Comparison of ENCODE assay signal across 20 cellular contexts in genomic region chr22:22047776-22048175, GRCh38.
A peak's percentile ranks its signal among the peaks of the same experiment; 100 is the strongest.
DNase-seq lines count a peak whose midpoint lies in the region; ATAC-seq, FAIRE-seq and TF ChIP-seq lines count a peak whose summit lies in the region.
"Had no signal": no experiment of that assay in that cellular context is flagged by ENCODE, and none has a peak within 500 bp of the region (broad histone marks: within the 10 kb centered on the region; RNA-seq: fewer than 3 reads in every experiment).

No MANE protein-coding gene starts in this region.

- no peaks in the 10 kb centered on the region for H3K9me3 ChIP-seq in OCI-LY1 (ENCODE audit: low read length)
- H3K9me3 ChIP-seq in K562 (replicated peaks; ENCODE audit: control insufficient read depth, insufficient read depth, low read depth, low read length), result no peaks in the 10 kb centered on the region
- H3K9me3 ChIP-seq: BLaER1, HAP-1 had no signal

- H3K27ac ChIP-seq in OCI-LY1 (ENCODE audit: low read depth, low read length, poor library complexity, severe bottlenecking) (peak overlapping the region; percentile 99), K562 (ENCODE audit: extremely low read depth, low read depth, low read length) (no peak overlapping the region)
- H3K27ac ChIP-seq: BLaER1, GM23248, KMS-11 had no signal

- no peaks in the 10 kb centered on the region for H3K36me3 Mint-ChIP-seq in stimulated activated memory B cell treated with anti-CD40 and anti-IgM and Interleukin-4, amounts not matched to agents 10 μg/mL and 1 μg/mL and 100 μg/mL, for 72 hours
- H3K36me3 Mint-ChIP-seq: CD14-positive monocyte; CD4-positive, alpha-beta memory T cell; IgD-negative memory B cell had no signal

- peaks cover 47% of the 10 kb centered on the region for H3K4me1 Mint-ChIP-seq in stimulated activated memory B cell treated with anti-CD40 and anti-IgM and Interleukin-4, amounts not matched to agents 10 μg/mL and 1 μg/mL and 100 μg/mL, for 72 hours
- H3K4me1 Mint-ChIP-seq: CD14-positive monocyte; CD4-positive, alpha-beta memory T cell had no signal

- H3K9me3 Mint-ChIP-seq in stimulated activated memory B cell treated with anti-CD40 and anti-IgM and Interleukin-4, amounts not matched to agents 10 μg/mL and 1 μg/mL and 100 μg/mL, for 72 hours, result no peaks in the 10 kb centered on the region

- 0 out of 2 replicates have a peak, but pooled peaks cover 5% of the 10 kb centered on the region for H3F3A ChIP-seq in OCI-LY1 (ENCODE audit: insufficient read depth, low read length)

- peak; percentile 9 for FAIRE-seq in GM12891 (lab: Jason Lieb, UNC)
- no peak for FAIRE-seq in K562 (lab: Jason Lieb, UNC)
- FAIRE-seq: HTR-8/SVneo had no signal

- TF ChIP-seq EP300 in K562 (IDR thresholded peaks at IDR 0.05; ENCODE audit: low read length), result no peak

- TF ChIP-seq POLR2A in GM12891 (IDR thresholded peaks at IDR 0.05; ENCODE audit: low read depth, low read length) (no peak), K562 (conservative IDR thresholded peaks at IDR 0.05) (no peak)

- ATAC-seq in K562, result no peak
- ATAC-seq in stimulated activated memory B cell treated with anti-CD40 and anti-IgM and Interleukin-4, amounts not matched to agents 10 μg/mL and 1 μg/mL and 100 μg/mL, for 72 hours, result no peak
- ATAC-seq in GM18517 (IDR thresholded peaks at IDR 0.05; ENCODE audit: unreplicated experiment), result no peak
- ATAC-seq in HG02763 (IDR thresholded peaks at IDR 0.05; ENCODE audit: unreplicated experiment), result no peak

- H3K79me2 ChIP-seq in OCI-LY1 (ENCODE audit: insufficient read depth, low read length) (peaks cover 25% of the 10 kb centered on the region), K562 (ENCODE audit: control insufficient read depth, insufficient read depth, low read length) (no peaks in the 10 kb centered on the region)

- H3K9me1 ChIP-seq in K562 (ENCODE audit: control insufficient read depth, insufficient read depth, low read length), result no peaks in the 10 kb centered on the region

- DNase-seq in GM12891 (ENCODE audit: insufficient read length, low spot score) (no peak), K562 (ENCODE audit: extremely low read depth in 1 of 4, low spot score in 3 of 4) (no peak), ACHN (no peak)
- DNase-seq in activated T-cell treated with anti-CD3 and anti-CD28 coated beads, Interleukin-2, amount 50 U/mL, for 48 hours, result no peak
- DNase-seq: AML-193; CD4-positive, alpha-beta memory T cell; DMS153; DMS79; GF-D8; GM23248 had no signal

- peak overlapping the region; percentile 17 for H3K4me3 ChIP-seq in OCI-LY1 (ENCODE audit: low read depth, low read length, poor library complexity, severe bottlenecking)
- no peak overlapping the region for H3K4me3 ChIP-seq in K562
- H3K4me3 ChIP-seq: BLaER1, GM23248, HAP-1 had no signal

- no peak for TF ChIP-seq CTCF in OCI-LY1 (IDR thresholded peaks at IDR 0.05; ENCODE audit: low read length)
- no peak for TF ChIP-seq CTCF in K562 (IDR thresholded peaks at IDR 0.05 in 2 of 3, conservative IDR thresholded peaks at IDR 0.05 in 1 of 3; ENCODE audit: insufficient read depth in 2 of 3, low read depth in 1 of 3, low read length in 3 of 3)

- H3K9ac ChIP-seq in OCI-LY1 (ENCODE audit: low read length) (peak overlapping the region; percentile 29), K562 (ENCODE audit: insufficient read depth in 1 of 2, low read depth in 2 of 2, low read length in 2 of 2) (no peak overlapping the region)
- H3K9ac ChIP-seq: BLaER1, GM23248, KMS-11 had no signal

- no peak for TF ChIP-seq RAD21 in K562 (CRISPR knock-in tag; conservative IDR thresholded peaks at IDR 0.05 in 1 of 2, IDR thresholded peaks at IDR 0.05 in 1 of 2)

- under 1% methylated on average over 4 of the region's 4 CpGs for WGBS in K562 (ENCODE audit: insufficient coverage, low coverage, missing lambda C conversion rate)

- H3K9me2 ChIP-seq in OCI-LY1 (ENCODE audit: low read depth, low read length), result no peaks in the 10 kb centered on the region

- H3K27me3 ChIP-seq in OCI-LY1 (ENCODE audit: insufficient read depth, low read length) (no peaks in the 10 kb centered on the region), K562 (ENCODE audit: control insufficient read depth in 2 of 2, insufficient read depth in 2 of 2, low read length in 2 of 2) (peaks cover 28 to 29% of the 10 kb centered on the region in 2 experiments)
- H3K27me3 ChIP-seq: BLaER1 had no signal

- no TSS peak for BruUV-seq in K562 (replicated peaks; lab: Mats Ljungman, UMichigan)

- peak overlapping the region; percentile 13; the same call in 1 of the 2 replicates for H2AFZ ChIP-seq in OCI-LY1 (ENCODE audit: low read length)
- H2AFZ ChIP-seq in K562 (ENCODE audit: low read depth, low read length), result no peak overlapping the region
- H2AFZ ChIP-seq: GM23248 had no signal

- in situ Hi-C loops in K562 (cut with MboI) (no loop called here), ACHN (cut with HindIII; ENCODE audit: low pct_ligation_motif_present, low pct_unique_long_range_greater_than_20kb, low sequenced_read_pairs) (no loop called here)

- H4K20me1 ChIP-seq in OCI-LY1 (ENCODE audit: insufficient read depth, low read length) (no peaks in the 10 kb centered on the region), K562 (replicated peaks; ENCODE audit: control insufficient read depth, insufficient read depth, low read length) (peaks cover 13% of the 10 kb centered on the region; the same call in 1 of the 2 replicates)
- H4K20me1 ChIP-seq: BLaER1 had no signal

- no peaks in the 10 kb centered on the region for H3K27me3 Mint-ChIP-seq in stimulated activated memory B cell treated with anti-CD40 and anti-IgM and Interleukin-4, amounts not matched to agents 10 μg/mL and 1 μg/mL and 100 μg/mL, for 72 hours
- H3K27me3 Mint-ChIP-seq: IgD-negative memory B cell had no signal

- H3K4me1 ChIP-seq in OCI-LY1 (ENCODE audit: insufficient read depth, low read length, severe bottlenecking) (peaks cover 68% of the 10 kb centered on the region), K562 (replicated peaks in 1 of 2; ENCODE audit: control insufficient read depth in 2 of 2, insufficient read depth in 2 of 2, low read length in 2 of 2) (no peaks in the 10 kb centered on the region; a peak in 1 of 5 replicates)
- H3K4me1 ChIP-seq: HAP-1 had no signal

- H3K4me3 Mint-ChIP-seq in stimulated activated memory B cell treated with anti-CD40 and anti-IgM and Interleukin-4, amounts not matched to agents 10 μg/mL and 1 μg/mL and 100 μg/mL, for 72 hours, result no peak overlapping the region
- H3K4me3 Mint-ChIP-seq: CD14-positive monocyte; CD4-positive, alpha-beta memory T cell had no signal

- peak overlapping the region; percentile 88 for H3K4me2 ChIP-seq in OCI-LY1 (ENCODE audit: low read length)
- no peak overlapping the region for H3K4me2 ChIP-seq in K562 (ENCODE audit: insufficient read depth, low read length)
- H3K4me2 ChIP-seq: KMS-11 had no signal

- no peaks in the 10 kb centered on the region for H3K36me3 ChIP-seq in OCI-LY1 (ENCODE audit: insufficient read depth, low read length)
- H3K36me3 ChIP-seq in K562 (ENCODE audit: control insufficient read depth, insufficient read depth, low read length), result no peaks in the 10 kb centered on the region
- H3K36me3 ChIP-seq: BLaER1, HAP-1 had no signal

- intact Hi-C loops in K562 (cut with micrococcal nuclease), result loop anchor here (2.0 to 5.0 kb wide), 2 partner anchors 19 to 60 kb away; no protein-coding TSS in a partner anchor

- CTCF ChIA-PET in K562 (lab: Yijun Ruan, JAX; ENCODE audit: low intra/inter-chr PET ratio), result no interaction called here

- peak overlapping the region; percentile 14 for H3K27ac Mint-ChIP-seq in stimulated activated memory B cell treated with anti-CD40 and anti-IgM and Interleukin-4, amounts not matched to agents 10 μg/mL and 1 μg/mL and 100 μg/mL, for 72 hours
- H3K27ac Mint-ChIP-seq: CD14-positive monocyte; CD4-positive, alpha-beta memory T cell had no signal

- POLR2A ChIA-PET in K562 (lab: Yijun Ruan, JAX), result interaction anchor here (1.6 to 6.4 kb wide), 4 partner anchors 9 to 32 kb away, joined by 3 to 110 read pairs (median 6); no protein-coding TSS in a partner anchor

TF ChIP-seq in GM12891, 5 proteins besides CTCF, POLR2A, EP300 and RAD21:
- TF ChIP-seq TAF1 (IDR thresholded peaks at IDR 0.05; ENCODE audit: low read depth, low read length) (no peak), POU2F2 (IDR thresholded peaks at IDR 0.05; ENCODE audit: low read depth, low read length) (no peak), SPI1 (IDR thresholded peaks at IDR 0.05; ENCODE audit: low read depth, low read length) (no peak), PAX5 (IDR thresholded peaks at IDR 0.05; ENCODE audit: insufficient read depth, low read length, severe bottlenecking) (no peak), POLR2AphosphoS5 (IDR thresholded peaks at IDR 0.05; ENCODE audit: low read depth, low read length) (no peak)

TF ChIP-seq in K562, 482 proteins besides CTCF, POLR2A, EP300 and RAD21 (continues in another document):
- TF ChIP-seq MCM3 (IDR thresholded peaks at IDR 0.05), result no peak
- TF ChIP-seq POLR2AphosphoS2 (IDR thresholded peaks at IDR 0.05; ENCODE audit: low read length), result no peak
- no peak for TF ChIP-seq POU5F1 (IDR thresholded peaks at IDR 0.05; ENCODE audit: borderline replicate concordance, low read depth, low read length, partially characterized antibody)
- TF ChIP-seq CBX2 (IDR thresholded peaks at IDR 0.05; ENCODE audit: insufficient read depth, low read length, poor library complexity, severe bottlenecking), result no peak
- TF ChIP-seq SREBF1 (IDR thresholded peaks at IDR 0.05; ENCODE audit: borderline replicate concordance, low read depth, low read length), result no peak
- TF ChIP-seq ZNF23 (CRISPR knock-in tag; IDR thresholded peaks at IDR 0.05), result no peak
- TF ChIP-seq TAL1 (IDR thresholded peaks at IDR 0.05), result no peak
- TF ChIP-seq RNF2 (IDR thresholded peaks at IDR 0.05), result 0 out of 2 replicates have a peak, but pooled peaks have one; percentile 27
- TF ChIP-seq NONO (IDR thresholded peaks at IDR 0.05; ENCODE audit: low read depth in 2 of 2, low read length in 1 of 2), result no peak
- TF ChIP-seq SP1 (CRISPR knock-in tag; IDR thresholded peaks at IDR 0.05), result peak; percentile 44; the same call in 1 of the 2 replicates
